In the genomic region with DNA sequence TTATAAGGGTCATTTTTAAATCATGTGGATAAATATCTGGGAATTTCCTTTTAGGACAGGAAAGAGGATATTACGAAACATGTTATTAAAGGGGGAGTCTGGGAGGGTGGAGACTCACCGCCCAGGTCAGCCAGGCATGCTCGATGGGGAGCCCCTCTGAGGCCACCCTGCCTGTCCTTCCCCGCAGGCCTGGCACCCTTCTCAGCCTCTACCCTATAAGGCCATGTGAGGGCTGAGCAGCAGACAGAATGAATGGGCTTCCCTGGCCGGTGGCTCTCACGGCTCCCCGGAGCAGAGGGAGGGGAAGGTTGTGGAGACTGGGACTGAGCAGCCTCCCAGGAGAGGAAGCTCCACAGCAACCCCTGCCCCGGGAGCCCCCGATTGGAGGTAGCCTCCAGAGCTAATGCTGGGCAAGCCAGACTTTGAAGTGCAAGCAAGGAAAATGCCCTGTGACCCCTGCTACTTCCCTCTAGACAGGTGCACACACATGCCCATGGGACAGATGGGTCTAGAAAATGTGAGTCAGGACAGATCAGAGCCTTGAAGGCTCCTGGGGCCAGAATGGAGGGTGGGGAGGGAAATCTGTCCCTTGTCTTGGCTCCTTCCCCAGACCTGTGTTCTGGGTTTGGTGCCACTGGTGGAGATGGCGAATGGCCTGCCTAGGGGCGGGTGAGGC, we compare ENCODE assay signal across 24 cellular contexts. TPM values are rescaled to one million over a fixed set of nuclear protein-coding genes. Genes with fewer than 3 reads are reported as not detected.
A peak's percentile ranks its signal among the peaks of the same experiment; 100 is the strongest.
DNase-seq lines count a peak whose midpoint lies in the region; ATAC-seq and TF ChIP-seq lines count a peak whose summit lies in the region.
"Had no signal": no experiment of that assay in that cellular context is flagged by ENCODE, and none has a peak within 500 bp of the region (broad histone marks: within the 10 kb centered on the region; RNA-seq: fewer than 3 reads in every experiment).

No MANE protein-coding gene starts in this region.

- peaks cover 2% of the 10 kb centered on the region for H3K4me1 Mint-ChIP-seq in activated CD8-positive, alpha-beta memory T cell treated with anti-CD3 and anti-CD28 coated beads, Interleukin-2, amount 10 ng/mL, durations not matched to agents 7 days and 5 days
- peaks cover 43% of the 10 kb centered on the region for H3K4me1 Mint-ChIP-seq in osteocyte (ENCODE audit: unreplicated experiment)

- no peaks in the 10 kb centered on the region for H3K9me3 Mint-ChIP-seq in activated CD8-positive, alpha-beta memory T cell treated with anti-CD3 and anti-CD28 coated beads, Interleukin-2, amount 10 ng/mL, durations not matched to agents 7 days and 5 days (ENCODE audit: low read depth)
- H3K9me3 Mint-ChIP-seq in osteocyte (ENCODE audit: unreplicated experiment) = no peaks in the 10 kb centered on the region
- H3K9me3 Mint-ChIP-seq: activated CD4-positive, alpha-beta T cell treated with anti-CD3 and anti-CD28 coated beads, Interleukin-2, amount 10 ng/mL, durations not matched to agents 7 days and 5 days; activated naive CD4-positive, alpha-beta T cell treated with anti-CD3 and anti-CD28 coated beads for 36 hours; neural crest cell; stimulated activated effector memory CD8-positive, alpha-beta T cell treated with anti-CD3 and anti-CD28 coated beads, Interleukin-12 subunit alpha, Interleukin-12 subunit beta, amount 100 ng/mL, for 72 hours had no signal

- H3K4me3 ChIP-seq in fibroblast of pulmonary artery (replicated peaks; ENCODE audit: low read depth, low read length) (no peak overlapping the region), uterus (no peak overlapping the region)
- H3K4me3 ChIP-seq: A549 had no signal

- no peaks in the 10 kb centered on the region for H3K36me3 ChIP-seq in uterus

- H3K4me3 Mint-ChIP-seq in activated CD8-positive, alpha-beta memory T cell treated with anti-CD3 and anti-CD28 coated beads, Interleukin-2, amount 10 ng/mL, durations not matched to agents 7 days and 5 days = no peak overlapping the region
- H3K4me3 Mint-ChIP-seq in osteocyte (ENCODE audit: unreplicated experiment) = no peak overlapping the region
- H3K4me3 Mint-ChIP-seq: activated CD4-positive, alpha-beta T cell treated with anti-CD3 and anti-CD28 coated beads, Interleukin-2, amount 10 ng/mL, durations not matched to agents 7 days and 5 days; activated naive CD4-positive, alpha-beta T cell treated with anti-CD3 and anti-CD28 coated beads for 36 hours; neural crest cell; stimulated activated effector memory CD8-positive, alpha-beta T cell treated with anti-CD3 and anti-CD28 coated beads, Interleukin-12 subunit alpha, Interleukin-12 subunit beta, amount 100 ng/mL, for 72 hours had no signal

- TF ChIP-seq POLR2A in uterus (IDR thresholded peaks at IDR 0.05) = no peak

- intact Hi-C loops in uterus (cut with DNase I; ENCODE audit: low total_unique reads) = no loop called here

- peak overlapping the region; percentile 1 to 25 for H3K27ac ChIP-seq in uterus
- H3K27ac ChIP-seq: A549, foreskin keratinocyte had no signal

- TF ChIP-seq CTCF in fibroblast of pulmonary artery (IDR thresholded peaks at IDR 0.05; ENCODE audit: low read length, missing control alignments) (no peak), osteocyte (IDR thresholded peaks at IDR 0.05) (no peak), uterus (IDR thresholded peaks at IDR 0.05) (no peak)

- no peaks in the 10 kb centered on the region for H3K27me3 ChIP-seq in uterus

- CTCF ChIA-PET in activated CD8-positive, alpha-beta memory T cell treated with anti-CD3 and anti-CD28 coated beads, Interleukin-2, amount 10 ng/mL, durations not matched to agents 7 days and 5 days (lab: Charles Lee) = interaction anchor here (0.6 to 1.3 kb wide), 2 partner anchors 12 to 145 kb away, joined by 3 read pairs; no protein-coding TSS in a partner anchor

- peaks cover 0 to 4% of the 10 kb centered on the region in 2 donors for H3K4me1 ChIP-seq in uterus
- H3K4me1 ChIP-seq: foreskin keratinocyte had no signal

- H3K27me3 Mint-ChIP-seq in activated CD8-positive, alpha-beta memory T cell treated with anti-CD3 and anti-CD28 coated beads, Interleukin-2, amount 10 ng/mL, durations not matched to agents 7 days and 5 days = peaks cover 24% of the 10 kb centered on the region
- no peaks in the 10 kb centered on the region for H3K27me3 Mint-ChIP-seq in osteocyte (ENCODE audit: unreplicated experiment)

- no peaks in the 10 kb centered on the region for H3K9me3 ChIP-seq in uterus
- H3K9me3 ChIP-seq: A549 had no signal

- H3K27ac Mint-ChIP-seq in activated CD8-positive, alpha-beta memory T cell treated with anti-CD3 and anti-CD28 coated beads, Interleukin-2, amount 10 ng/mL, durations not matched to agents 7 days and 5 days = no peak overlapping the region
- peak overlapping the region; percentile 23 for H3K27ac Mint-ChIP-seq in osteocyte (ENCODE audit: unreplicated experiment)
- H3K27ac Mint-ChIP-seq: activated CD4-positive, alpha-beta T cell treated with anti-CD3 and anti-CD28 coated beads, Interleukin-2, amount 10 ng/mL, durations not matched to agents 7 days and 5 days; activated naive CD4-positive, alpha-beta T cell treated with anti-CD3 and anti-CD28 coated beads for 36 hours; stimulated activated effector memory CD8-positive, alpha-beta T cell treated with anti-CD3 and anti-CD28 coated beads, Interleukin-12 subunit alpha, Interleukin-12 subunit beta, amount 100 ng/mL, for 72 hours had no signal

- H3K36me3 Mint-ChIP-seq in activated CD8-positive, alpha-beta memory T cell treated with anti-CD3 and anti-CD28 coated beads, Interleukin-2, amount 10 ng/mL, durations not matched to agents 7 days and 5 days = no peaks in the 10 kb centered on the region
- H3K36me3 Mint-ChIP-seq in osteocyte (ENCODE audit: unreplicated experiment) = no peaks in the 10 kb centered on the region
- H3K36me3 Mint-ChIP-seq: stimulated activated effector memory CD8-positive, alpha-beta T cell treated with anti-CD3 and anti-CD28 coated beads, Interleukin-12 subunit alpha, Interleukin-12 subunit beta, amount 100 ng/mL, for 72 hours had no signal

- peak; percentile 40 for DNase-seq in activated CD8-positive, alpha-beta memory T cell treated with anti-CD3 and anti-CD28 coated beads, Interleukin-2, amount 50 U/mL, for 48 hours
- no peak for DNase-seq in activated CD8-positive, alpha-beta memory T cell treated with anti-CD3 and anti-CD28 coated beads, Interleukin-2, amount 10 ng/mL, durations not matched to agents 7 days and 5 days
- peak; percentile 60 for DNase-seq in fibroblast of pulmonary artery (ENCODE audit: low read depth)
- peak; percentile 74 for DNase-seq in osteocyte (ENCODE audit: extremely low spot score, unreplicated experiment)
- DNase-seq in uterus = no peak
- DNase-seq in D341Med (ENCODE audit: low spot score) = no peak
- no peak for DNase-seq in T-helper 1 cell
- DNase-seq in NCI-H1105 treated with DMSO at 0.1 percent for 48 hours (lab: John Stamatoyannopoulos, UW) = no peak
- DNase-seq: activated CD4-positive, alpha-beta T cell treated with anti-CD3 and anti-CD28 coated beads, Interleukin-2, amount 10 ng/mL, durations not matched to agents 7 days and 5 days; activated naive CD4-positive, alpha-beta T cell treated with anti-CD3 and anti-CD28 coated beads for 36 hours; activated T-cell treated with anti-CD3 and anti-CD28 coated beads, Interleukin-2, amount 50 U/mL, for 1 hour; C1 segment of cervical spinal cord; foreskin keratinocyte; GDM1; GOT3; kidney glomerular epithelial cell; NCI-H1436 treated with DMSO at 0.1 percent for 48 hours; retina; SIG-M5; stimulated activated CD4-positive, alpha-beta T cell treated with anti-CD3 and anti-CD28 coated beads, Interleukin-15, amount 100 ng/mL, for 24 hours; trophoblast cell had no signal

- no peak for ATAC-seq in activated CD8-positive, alpha-beta memory T cell treated with anti-CD3 and anti-CD28 coated beads, Interleukin-2, amount 10 ng/mL, durations not matched to agents 7 days and 5 days
- ATAC-seq: A549; foreskin keratinocyte; stimulated activated effector memory CD8-positive, alpha-beta T cell treated with anti-CD3 and anti-CD28 coated beads, Interleukin-12 subunit alpha, Interleukin-12 subunit beta, amount 100 ng/mL, for 72 hours had no signal

RNA-seq across cellular contexts. Expression of gene ARMC9, which starts 13.2 kb away (rescaled TPM):
- 1 to 10 TPM in 1 of 2 experiments, under 1 TPM in 1; 0.88 to 3.2 TPM for total RNA-seq in activated CD8-positive, alpha-beta memory T cell treated with anti-CD3 and anti-CD28 coated beads, Interleukin-2, amount 10 ng/mL, durations not matched to agents 7 days and 5 days
- total RNA-seq in osteocyte (178 and 204 TPM in 2 replicates), uterus (10 to 100 TPM; 16.8 to 47.6 (median 39.3) TPM)

Comparison
In these comparisons a context has a peak if more than half of its experiments do, and no peak if none do; other contexts are left out.
1. DNase-seq: peak in activated CD8-positive, alpha-beta memory T cell treated with anti-CD3 and anti-CD28 coated beads, Interleukin-2, amount 50 U/mL, for 48 hours (single experiment), fibroblast of pulmonary artery (single experiment) and osteocyte (single experiment); none in activated CD8-positive, alpha-beta memory T cell treated with anti-CD3 and anti-CD28 coated beads, Interleukin-2, amount 10 ng/mL, durations not matched to agents 7 days and 5 days (single experiment), uterus (0 of 2), D341Med (single experiment), T-helper 1 cell (0 of 5) and NCI-H1105 treated with DMSO at 0.1 percent for 48 hours (single experiment).
2. RNA of gene ARMC9, which starts 13.2 kb away (total RNA-seq): 178 to 204 TPM in osteocyte and 16.8 to 47.6 TPM in uterus; 0.88 to 3.2 TPM in activated CD8-positive, alpha-beta memory T cell treated with anti-CD3 and anti-CD28 coated beads, Interleukin-2, amount 10 ng/mL, durations not matched to agents 7 days and 5 days; every median in the first group is over 4 times any median in the second.